Comparison of ENCODE assay signal across 26 cellular contexts in genomic region chr17:41762841-41763240, GRCh38. TPM values are rescaled to one million over a fixed set of nuclear protein-coding genes. Genes with fewer than 3 reads are reported as not detected.
"Had no signal": no experiment of that assay in that cellular context is flagged by ENCODE, and none has a peak within 500 bp of the region (broad histone marks: within the 10 kb centered on the region; RNA-seq: fewer than 3 reads in every experiment).

No MANE protein-coding gene starts in this region.

- H3K36me3 Mint-ChIP-seq: naive thymus-derived CD4-positive, alpha-beta T cell had no signal

- ATAC-seq: naive thymus-derived CD4-positive, alpha-beta T cell had no signal

- DNase-seq: colonic mucosa; dermis blood vessel endothelial cell; heart left ventricle; hippocampal formation; kidney glomerular epithelial cell; mesendoderm; naive thymus-derived CD4-positive, alpha-beta T cell; nephron progenitor cell; sigmoid colon; stimulated activated CD4-positive, alpha-beta T cell treated with anti-CD3 and anti-CD28 coated beads, Interleukin-2, amount 100 ng/mL, for 24 hours; stimulated activated CD4-positive, alpha-beta T cell treated with anti-CD3 and anti-CD28 coated beads, Interleukin-4, amount 100 ng/mL, for 4 hours; stimulated activated naive CD4-positive, alpha-beta T cell; stomach; substantia nigra; transverse colon had no signal

- H3K4me1 Mint-ChIP-seq: naive thymus-derived CD4-positive, alpha-beta T cell; nephron progenitor cell had no signal

- H3K9ac ChIP-seq: parathyroid adenoma had no signal

- H3K4me3 ChIP-seq: colonic mucosa, heart left ventricle, sigmoid colon, skin epidermis, stomach, thoracic aorta, transverse colon had no signal

- H3K9me3 ChIP-seq: colonic mucosa, heart left ventricle, sigmoid colon, stomach, thoracic aorta, transverse colon had no signal

- H3K4me3 Mint-ChIP-seq: naive thymus-derived CD4-positive, alpha-beta T cell; nephron progenitor cell had no signal

- H3K27ac Mint-ChIP-seq: naive thymus-derived CD4-positive, alpha-beta T cell had no signal

- H3K4me1 ChIP-seq: colonic mucosa, heart left ventricle, parathyroid adenoma, sigmoid colon, stomach, transverse colon had no signal

- H3K27ac ChIP-seq: colonic mucosa, heart left ventricle, parathyroid adenoma, sigmoid colon, stomach, thoracic aorta, transverse colon had no signal

- H3K9me3 Mint-ChIP-seq: naive thymus-derived CD4-positive, alpha-beta T cell; nephron progenitor cell had no signal

- H3K27me3 ChIP-seq: colonic mucosa, heart left ventricle, sigmoid colon, stomach, transverse colon had no signal

RNA-seq across cellular contexts. Expression of gene HAP1, which starts 28.4 kb away (rescaled TPM):
- polyA plus RNA-seq: naive thymus-derived CD4-positive, alpha-beta T cell had no signal

RNA-seq across cellular contexts. Expression of gene FKBP10, which starts 50.0 kb away (rescaled TPM):
- polyA plus RNA-seq: naive thymus-derived CD4-positive, alpha-beta T cell had no signal

RNA-seq across cellular contexts. Expression of gene GAST, which starts 50.7 kb away (rescaled TPM):
- total RNA-seq: cerebellum; colonic mucosa; dermis blood vessel endothelial cell; esophagus mucosa; fibroblast of lung; frontal cortex; glomerular endothelial cell; heart left ventricle; liver; lung microvascular endothelial cell; naive thymus-derived CD4-positive, alpha-beta T cell; pulmonary artery endothelial cell; sigmoid colon; thoracic aorta; transverse colon had no signal
- polyA plus RNA-seq: fibroblast of lung; heart left ventricle; liver; naive thymus-derived CD4-positive, alpha-beta T cell; sigmoid colon had no signal
